1 cellular context compared by ENCODE assay signal in the genomic region with DNA sequence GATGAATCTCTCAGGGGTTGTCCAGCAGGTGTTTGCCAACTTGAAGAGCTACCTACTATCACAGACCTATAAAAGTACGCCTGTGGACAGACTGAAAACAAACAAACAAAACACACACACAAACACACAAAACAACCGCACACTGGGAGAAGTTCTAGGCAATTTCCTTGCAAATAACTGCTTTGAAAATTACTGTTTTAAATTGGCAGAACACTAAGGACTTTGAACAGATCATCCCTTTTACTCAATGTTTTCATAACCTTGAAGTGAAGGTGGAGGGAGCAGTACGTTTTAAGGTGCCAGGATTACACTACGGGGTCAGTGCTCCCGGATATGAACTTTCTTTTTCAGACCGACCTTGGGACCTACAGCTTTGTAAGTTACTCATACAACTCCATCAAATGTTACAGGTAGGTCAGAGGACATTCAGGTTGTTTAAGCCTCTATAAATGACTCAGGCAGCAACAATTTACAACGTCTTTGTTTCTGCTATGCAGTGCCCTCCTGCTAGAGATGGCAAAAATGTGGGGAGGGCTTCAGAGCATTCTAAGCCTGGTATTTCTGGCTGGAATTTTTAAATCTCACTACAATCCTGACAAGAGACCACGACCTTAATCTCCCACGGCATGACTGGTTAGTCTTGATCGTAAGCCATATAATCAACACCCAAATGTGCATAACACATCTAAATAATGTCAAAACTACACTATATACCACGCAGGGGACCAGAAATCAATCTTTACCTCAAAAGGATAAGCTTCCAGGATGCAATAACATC.
TF ChIP-seq lines count a peak whose summit lies in the region.

No MANE protein-coding gene starts in this region.

TF ChIP-seq in HepG2, 621 proteins besides CTCF, POLR2A, EP300 and RAD21 (continued from another document and continues in another):
- TF ChIP-seq, protein P1, sequence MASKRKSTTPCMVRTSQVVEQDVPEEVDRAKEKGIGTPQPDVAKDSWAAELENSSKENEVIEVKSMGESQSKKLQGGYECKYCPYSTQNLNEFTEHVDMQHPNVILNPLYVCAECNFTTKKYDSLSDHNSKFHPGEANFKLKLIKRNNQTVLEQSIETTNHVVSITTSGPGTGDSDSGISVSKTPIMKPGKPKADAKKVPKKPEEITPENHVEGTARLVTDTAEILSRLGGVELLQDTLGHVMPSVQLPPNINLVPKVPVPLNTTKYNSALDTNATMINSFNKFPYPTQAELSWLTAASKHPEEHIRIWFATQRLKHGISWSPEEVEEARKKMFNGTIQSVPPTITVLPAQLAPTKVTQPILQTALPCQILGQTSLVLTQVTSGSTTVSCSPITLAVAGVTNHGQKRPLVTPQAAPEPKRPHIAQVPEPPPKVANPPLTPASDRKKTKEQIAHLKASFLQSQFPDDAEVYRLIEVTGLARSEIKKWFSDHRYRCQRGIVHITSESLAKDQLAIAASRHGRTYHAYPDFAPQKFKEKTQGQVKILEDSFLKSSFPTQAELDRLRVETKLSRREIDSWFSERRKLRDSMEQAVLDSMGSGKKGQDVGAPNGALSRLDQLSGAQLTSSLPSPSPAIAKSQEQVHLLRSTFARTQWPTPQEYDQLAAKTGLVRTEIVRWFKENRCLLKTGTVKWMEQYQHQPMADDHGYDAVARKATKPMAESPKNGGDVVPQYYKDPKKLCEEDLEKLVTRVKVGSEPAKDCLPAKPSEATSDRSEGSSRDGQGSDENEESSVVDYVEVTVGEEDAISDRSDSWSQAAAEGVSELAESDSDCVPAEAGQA (IDR thresholded peaks at IDR 0.05; ENCODE audit: low read depth), result no peak
- TF ChIP-seq, protein P1 (CRISPR knock-in tag; IDR thresholded peaks at IDR 0.05; ENCODE audit: borderline replicate concordance), result no peak; the same call in 1 of the 2 replicates
- 0 out of 2 replicates have a peak, but pooled peaks have one; percentile 23 for TF ChIP-seq BHLHE40 (IDR thresholded peaks at IDR 0.05; ENCODE audit: low read length)
- TF ChIP-seq U2AF1 (optimal IDR thresholded peaks at IDR 0.05; ENCODE audit: low read depth, low read length), result no peak
- TF ChIP-seq IRF2 (CRISPR knock-in tag; IDR thresholded peaks at IDR 0.05), result peak; percentile 84
- TF ChIP-seq ZC3H13 (CRISPR knock-in tag; IDR thresholded peaks at IDR 0.05), result no peak
- no peak for TF ChIP-seq NR1H2 (CRISPR knock-in tag; IDR thresholded peaks at IDR 0.05; ENCODE audit: borderline replicate concordance, low read depth)
- peak; percentile 98 for TF ChIP-seq PPARG (CRISPR knock-in tag; conservative IDR thresholded peaks at IDR 0.05)
- no peak for TF ChIP-seq CENPT (CRISPR knock-in tag; IDR thresholded peaks at IDR 0.05; ENCODE audit: low read depth)
- peak; percentile 36; the same call in 1 of the 2 replicates for TF ChIP-seq MEIS2 (CRISPR knock-in tag; IDR thresholded peaks at IDR 0.05)
- TF ChIP-seq TOPORS (CRISPR knock-in tag; IDR thresholded peaks at IDR 0.05), result no peak
- no peak for TF ChIP-seq FLYWCH1 (CRISPR knock-in tag; IDR thresholded peaks at IDR 0.05)
- TF ChIP-seq, protein P2, sequence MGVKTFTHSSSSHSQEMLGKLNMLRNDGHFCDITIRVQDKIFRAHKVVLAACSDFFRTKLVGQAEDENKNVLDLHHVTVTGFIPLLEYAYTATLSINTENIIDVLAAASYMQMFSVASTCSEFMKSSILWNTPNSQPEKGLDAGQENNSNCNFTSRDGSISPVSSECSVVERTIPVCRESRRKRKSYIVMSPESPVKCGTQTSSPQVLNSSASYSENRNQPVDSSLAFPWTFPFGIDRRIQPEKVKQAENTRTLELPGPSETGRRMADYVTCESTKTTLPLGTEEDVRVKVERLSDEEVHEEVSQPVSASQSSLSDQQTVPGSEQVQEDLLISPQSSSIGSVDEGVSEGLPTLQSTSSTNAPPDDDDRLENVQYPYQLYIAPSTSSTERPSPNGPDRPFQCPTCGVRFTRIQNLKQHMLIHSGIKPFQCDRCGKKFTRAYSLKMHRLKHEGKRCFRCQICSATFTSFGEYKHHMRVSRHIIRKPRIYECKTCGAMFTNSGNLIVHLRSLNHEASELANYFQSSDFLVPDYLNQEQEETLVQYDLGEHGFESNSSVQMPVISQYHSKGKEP (CRISPR knock-in tag; IDR thresholded peaks at IDR 0.05), result no peak
- no peak for TF ChIP-seq IKZF4 (CRISPR knock-in tag; IDR thresholded peaks at IDR 0.05; ENCODE audit: borderline replicate concordance, low read depth, not compliant biosample characterization)
- TF ChIP-seq, protein P3, sequence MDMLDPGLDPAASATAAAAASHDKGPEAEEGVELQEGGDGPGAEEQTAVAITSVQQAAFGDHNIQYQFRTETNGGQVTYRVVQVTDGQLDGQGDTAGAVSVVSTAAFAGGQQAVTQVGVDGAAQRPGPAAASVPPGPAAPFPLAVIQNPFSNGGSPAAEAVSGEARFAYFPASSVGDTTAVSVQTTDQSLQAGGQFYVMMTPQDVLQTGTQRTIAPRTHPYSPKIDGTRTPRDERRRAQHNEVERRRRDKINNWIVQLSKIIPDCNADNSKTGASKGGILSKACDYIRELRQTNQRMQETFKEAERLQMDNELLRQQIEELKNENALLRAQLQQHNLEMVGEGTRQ (IDR thresholded peaks at IDR 0.05; ENCODE audit: low read depth, low read length), result no peak
- TF ChIP-seq, protein P3 (CRISPR knock-in tag; IDR thresholded peaks at IDR 0.05; ENCODE audit: borderline replicate concordance), result no peak
- TF ChIP-seq ZSCAN31 (CRISPR knock-in tag; IDR thresholded peaks at IDR 0.05; ENCODE audit: low read depth), result no peak
- no peak for TF ChIP-seq HNRNPH1 (optimal IDR thresholded peaks at IDR 0.05; ENCODE audit: low read depth, low read length)
- TF ChIP-seq, protein P4, sequence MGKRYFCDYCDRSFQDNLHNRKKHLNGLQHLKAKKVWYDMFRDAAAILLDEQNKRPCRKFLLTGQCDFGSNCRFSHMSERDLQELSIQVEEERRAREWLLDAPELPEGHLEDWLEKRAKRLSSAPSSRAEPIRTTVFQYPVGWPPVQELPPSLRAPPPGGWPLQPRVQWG (CRISPR knock-in tag; IDR thresholded peaks at IDR 0.05; ENCODE audit: borderline replicate concordance, low read depth), result no peak
- no peak for TF ChIP-seq NFYC (CRISPR knock-in tag; IDR thresholded peaks at IDR 0.05)
- TF ChIP-seq ZNF350 (CRISPR knock-in tag; IDR thresholded peaks at IDR 0.05; ENCODE audit: borderline replicate concordance, low read depth), result no peak
- peak; percentile 98 for TF ChIP-seq PAXIP1 (CRISPR knock-in tag; conservative IDR thresholded peaks at IDR 0.05)
- TF ChIP-seq, protein P5, sequence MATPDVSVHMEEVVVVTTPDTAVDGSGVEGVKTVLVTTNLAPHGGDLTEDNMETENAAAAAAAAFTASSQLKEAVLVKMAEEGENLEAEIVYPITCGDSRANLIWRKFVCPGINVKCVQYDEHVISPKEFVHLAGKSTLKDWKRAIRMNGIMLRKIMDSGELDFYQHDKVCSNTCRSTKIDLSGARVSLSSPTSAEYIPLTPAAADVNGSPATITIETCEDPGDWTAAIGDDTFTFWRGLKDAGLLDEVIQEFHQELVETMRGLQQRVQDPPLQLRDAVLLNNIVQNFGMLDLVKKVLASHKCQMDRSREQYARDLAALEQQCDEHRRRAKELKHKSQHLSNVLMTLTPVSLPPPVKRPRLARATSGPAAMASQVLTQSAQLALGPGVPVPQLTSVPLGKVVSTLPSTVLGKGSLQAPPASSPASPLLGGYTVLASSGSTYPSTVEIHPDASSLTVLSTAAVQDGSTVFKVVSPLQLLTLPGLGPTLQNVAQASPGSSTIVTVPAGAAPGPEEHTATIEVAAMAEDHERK (CRISPR knock-in tag; IDR thresholded peaks at IDR 0.05; ENCODE audit: low read depth), result no peak
- peak; percentile 97 for TF ChIP-seq FOSL2 (CRISPR knock-in tag; IDR thresholded peaks at IDR 0.05)
- TF ChIP-seq, protein P6, sequence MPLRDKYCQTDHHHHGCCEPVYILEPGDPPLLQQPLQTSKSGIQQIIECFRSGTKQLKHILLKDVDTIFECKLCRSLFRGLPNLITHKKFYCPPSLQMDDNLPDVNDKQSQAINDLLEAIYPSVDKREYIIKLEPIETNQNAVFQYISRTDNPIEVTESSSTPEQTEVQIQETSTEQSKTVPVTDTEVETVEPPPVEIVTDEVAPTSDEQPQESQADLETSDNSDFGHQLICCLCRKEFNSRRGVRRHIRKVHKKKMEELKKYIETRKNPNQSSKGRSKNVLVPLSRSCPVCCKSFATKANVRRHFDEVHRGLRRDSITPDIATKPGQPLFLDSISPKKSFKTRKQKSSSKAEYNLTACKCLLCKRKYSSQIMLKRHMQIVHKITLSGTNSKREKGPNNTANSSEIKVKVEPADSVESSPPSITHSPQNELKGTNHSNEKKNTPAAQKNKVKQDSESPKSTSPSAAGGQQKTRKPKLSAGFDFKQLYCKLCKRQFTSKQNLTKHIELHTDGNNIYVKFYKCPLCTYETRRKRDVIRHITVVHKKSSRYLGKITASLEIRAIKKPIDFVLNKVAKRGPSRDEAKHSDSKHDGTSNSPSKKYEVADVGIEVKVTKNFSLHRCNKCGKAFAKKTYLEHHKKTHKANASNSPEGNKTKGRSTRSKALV (CRISPR knock-in tag; IDR thresholded peaks at IDR 0.05), result no peak
- TF ChIP-seq ZSCAN22 (CRISPR knock-in tag; IDR thresholded peaks at IDR 0.05), result peak; percentile 48; the same call in 1 of the 2 replicates
- TF ChIP-seq, protein P7, sequence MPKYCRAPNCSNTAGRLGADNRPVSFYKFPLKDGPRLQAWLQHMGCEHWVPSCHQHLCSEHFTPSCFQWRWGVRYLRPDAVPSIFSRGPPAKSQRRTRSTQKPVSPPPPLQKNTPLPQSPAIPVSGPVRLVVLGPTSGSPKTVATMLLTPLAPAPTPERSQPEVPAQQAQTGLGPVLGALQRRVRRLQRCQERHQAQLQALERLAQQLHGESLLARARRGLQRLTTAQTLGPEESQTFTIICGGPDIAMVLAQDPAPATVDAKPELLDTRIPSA (CRISPR knock-in tag; IDR thresholded peaks at IDR 0.05; ENCODE audit: borderline replicate concordance), result no peak
- TF ChIP-seq FOXA1 (IDR thresholded peaks at IDR 0.05), result no peak
- peak; percentile 54; the same call in 1 of the 2 replicates for TF ChIP-seq FOXA1 (CRISPR knock-in tag; IDR thresholded peaks at IDR 0.05)
- no peak for TF ChIP-seq ZNF672 (CRISPR knock-in tag; IDR thresholded peaks at IDR 0.05)
- no peak for TF ChIP-seq THAP7 (CRISPR knock-in tag; IDR thresholded peaks at IDR 0.05)
- no peak for TF ChIP-seq NFKBIZ (CRISPR knock-in tag; IDR thresholded peaks at IDR 0.05)
- peak; percentile 43; the same call in 1 of the 2 replicates for TF ChIP-seq ZNF775 (CRISPR knock-in tag; IDR thresholded peaks at IDR 0.05; ENCODE audit: borderline replicate concordance)
- peak; percentile 32 for TF ChIP-seq SMAD3 (CRISPR knock-in tag; IDR thresholded peaks at IDR 0.05)
- peak; percentile 98 for TF ChIP-seq NR2F2 (IDR thresholded peaks at IDR 0.05; ENCODE audit: borderline replicate concordance, low read depth)
- TF ChIP-seq ZNF670 (CRISPR knock-in tag; IDR thresholded peaks at IDR 0.05; ENCODE audit: borderline replicate concordance), result no peak
- no peak for TF ChIP-seq ZNF3 (CRISPR knock-in tag; IDR thresholded peaks at IDR 0.05)
- peak; percentile 45; the same call in 1 of the 2 replicates for TF ChIP-seq EHMT2 (IDR thresholded peaks at IDR 0.05; ENCODE audit: borderline replicate concordance, low read depth, low read length)
- TF ChIP-seq ZNF761 (CRISPR knock-in tag; conservative IDR thresholded peaks at IDR 0.05), result no peak; the same call in 1 of the 2 replicates
